8 cellular contexts compared by ENCODE assay signal in the genomic region with DNA sequence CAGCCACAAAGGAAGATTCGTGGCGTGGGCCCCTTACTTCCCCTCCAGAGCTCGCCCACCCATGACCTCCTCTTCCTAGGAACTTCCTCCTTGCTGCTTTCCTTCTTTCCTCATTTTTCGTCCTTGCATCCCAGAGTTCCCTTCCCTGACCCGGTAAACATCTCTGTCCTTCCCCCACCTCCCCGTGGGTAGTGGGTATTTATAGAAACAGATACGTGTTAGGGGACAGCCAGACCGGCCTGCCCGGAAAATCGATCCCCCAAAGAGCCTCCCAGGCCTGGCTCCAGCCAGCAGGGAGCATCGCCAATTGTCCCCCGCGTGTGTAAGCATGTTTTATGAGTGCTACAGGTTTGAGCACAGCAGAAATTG.
DNase-seq lines count a peak whose midpoint lies in the region; ATAC-seq and TF ChIP-seq lines count a peak whose summit lies in the region.

No MANE protein-coding gene starts in this region.

- peaks cover 44% of the 10 kb centered on the region for H3K4me1 ChIP-seq in stomach smooth muscle (ENCODE audit: control insufficient read depth, insufficient read depth, low read length)

- no peaks in the 10 kb centered on the region for H3K36me3 ChIP-seq in brain microvascular endothelial cell (replicated peaks)
- H3K36me3 ChIP-seq in stomach smooth muscle (ENCODE audit: control insufficient read depth in 2 of 2, insufficient read depth in 2 of 2, low read length in 2 of 2) = peaks cover 0 to 2% of the 10 kb centered on the region in 2 donors

- peak overlapping the region; percentile 73 to 81 for H3K9ac ChIP-seq in stomach smooth muscle (ENCODE audit: low read length in 2 of 2)

- no peaks in the 10 kb centered on the region for H3K27me3 ChIP-seq in brain microvascular endothelial cell (replicated peaks)
- no peaks in the 10 kb centered on the region for H3K27me3 ChIP-seq in stomach smooth muscle (ENCODE audit: control insufficient read depth in 1 of 2, insufficient read depth in 2 of 2, low read length in 2 of 2)

- ATAC-seq in HG03565 (IDR thresholded peaks at IDR 0.05; ENCODE audit: unreplicated experiment) (no peak), GM18868 (IDR thresholded peaks at IDR 0.05; ENCODE audit: unreplicated experiment) (no peak)

- H3K27ac ChIP-seq in brain microvascular endothelial cell (peak overlapping the region; percentile 87), stomach smooth muscle (ENCODE audit: low read length) (peak overlapping the region; percentile 77)

- H3K4me3 ChIP-seq in brain microvascular endothelial cell (ENCODE audit: low read depth, low read length) (peak overlapping the region; percentile 86), stomach smooth muscle (ENCODE audit: low read length in 2 of 2) (peak overlapping the region; percentile 87 to 90)

- no peaks in the 10 kb centered on the region for H3K9me3 ChIP-seq in stomach smooth muscle (ENCODE audit: control insufficient read depth in 2 of 2, low read length in 2 of 2)

- DNase-seq in ELR (ENCODE audit: low read depth) = peak; percentile 19
- peak; percentile 61 for DNase-seq in NCI-H146 (lab: John Stamatoyannopoulos, UW)
- DNase-seq in brain microvascular endothelial cell = no peak
- peak; percentile 24 for DNase-seq in kidney glomerular epithelial cell (lab: John Stamatoyannopoulos, UW)
- no peak for DNase-seq in activated gamma-delta T cell treated with Interleukin-2 at 50 U/mL for 16 hours

- in situ Hi-C loops in brain microvascular endothelial cell (cut with HindIII; ENCODE audit: low pct_ligation_motif_present, low sequenced_read_pairs) = no loop called here

- TF ChIP-seq CTCF in brain microvascular endothelial cell (IDR thresholded peaks at IDR 0.05; ENCODE audit: low read depth, low read length, missing control alignments) = no peak

Comparison
In these comparisons a context has a peak if more than half of its experiments do, and no peak if none do; other contexts are left out.
1. DNase-seq: peak in ELR (single experiment), NCI-H146 (single experiment) and kidney glomerular epithelial cell (single experiment); none in brain microvascular endothelial cell (single experiment) and activated gamma-delta T cell treated with Interleukin-2 at 50 U/mL for 16 hours (single experiment).